Comparison of ENCODE assay signal across 8 cellular contexts in genomic region chr14:58749066-58749669, GRCh38.
A peak's percentile ranks its signal among the peaks of the same experiment; 100 is the strongest.
DNase-seq lines count a peak whose midpoint lies in the region; ATAC-seq and TF ChIP-seq lines count a peak whose summit lies in the region.

No MANE protein-coding gene starts in this region.

- peaks cover 5% of the 10 kb centered on the region for H3K9me3 ChIP-seq in adipocyte (ENCODE audit: control insufficient read depth, low read length)
- H3K9me3 ChIP-seq in mucosa of stomach (ENCODE audit: control insufficient read depth, low read length), result no peaks in the 10 kb centered on the region

- H3K4me3 ChIP-seq in BJ (ENCODE audit: low read depth, low read length) (no peak overlapping the region), adipocyte (ENCODE audit: low read length) (no peak overlapping the region), mucosa of stomach (ENCODE audit: low read length) (peak overlapping the region; percentile 33)

- no peak for TF ChIP-seq CTCF in BJ (IDR thresholded peaks at IDR 0.05; ENCODE audit: insufficient read depth, low read depth, low read length)

- H3K36me3 ChIP-seq in BJ (ENCODE audit: control insufficient read depth, insufficient read depth, low read length) (no peaks in the 10 kb centered on the region), adipocyte (ENCODE audit: control insufficient read depth, insufficient read depth, low read length, severe bottlenecking) (no peaks in the 10 kb centered on the region), mucosa of stomach (ENCODE audit: control insufficient read depth, insufficient read depth, low read length) (no peaks in the 10 kb centered on the region)

- TF ChIP-seq POLR2A in GM18505 (IDR thresholded peaks at IDR 0.05; ENCODE audit: borderline replicate concordance, extremely low read depth, insufficient read depth, insufficient read length), result no peak

- POLR2A ChIA-PET in BJ (lab: Charles Lee), result no interaction called here

- no peaks in the 10 kb centered on the region for H3K27me3 ChIP-seq in BJ (ENCODE audit: control insufficient read depth, insufficient read depth, low read length)
- H3K27me3 ChIP-seq in adipocyte (replicated peaks; ENCODE audit: control insufficient read depth, insufficient read depth, low read length), result no peaks in the 10 kb centered on the region
- H3K27me3 ChIP-seq in mucosa of stomach (ENCODE audit: control insufficient read depth, insufficient read depth, low read length), result no peaks in the 10 kb centered on the region

- peaks cover 48% of the 10 kb centered on the region for H3K4me1 ChIP-seq in adipocyte (ENCODE audit: control insufficient read depth, insufficient read depth, low read length)
- H3K4me1 ChIP-seq in mucosa of stomach (ENCODE audit: control insufficient read depth, insufficient read depth, low read length), result peaks cover 54% of the 10 kb centered on the region

- CTCF ChIA-PET in BJ (lab: Yijun Ruan, JAX), result no interaction called here

- DNase-seq in BJ (ENCODE audit: low read depth), result peak; percentile 79
- DNase-seq in NAMALWA (ENCODE audit: low spot score), result peak; percentile 2
- peak; percentile 82 for DNase-seq in adipocyte (ENCODE audit: low read depth)
- no peak for DNase-seq in T-helper 9 cell
- no peak for DNase-seq in Kasumi-1 (lab: John Stamatoyannopoulos, UW)

- ATAC-seq in GM18505 (IDR thresholded peaks at IDR 0.05; ENCODE audit: unreplicated experiment), result peak; percentile 77
- ATAC-seq in HG02759 (IDR thresholded peaks at IDR 0.05; ENCODE audit: unreplicated experiment), result peak; percentile 83

- no peak overlapping the region for H3K9ac ChIP-seq in adipocyte (ENCODE audit: low read length)
- H3K9ac ChIP-seq in mucosa of stomach (ENCODE audit: low read length), result peak overlapping the region; percentile 62

Comparison
In these comparisons a context has a peak if more than half of its experiments do, and no peak if none do; other contexts are left out.
1. DNase-seq: peak in BJ (single experiment), NAMALWA (single experiment) and adipocyte (single experiment); none in T-helper 9 cell (single experiment) and Kasumi-1 (0 of 2).